In genomic region chr16:3612510-3613466, GRCh38 we compare ENCODE assay signal across 8 cellular contexts. TPM values are rescaled to one million over a fixed set of nuclear protein-coding genes. Genes with fewer than 3 reads are reported as not detected.
DNase-seq lines count a peak whose midpoint lies in the region; ATAC-seq and TF ChIP-seq lines count a peak whose summit lies in the region.

No MANE protein-coding gene starts in this region.

- 0 out of 2 replicates have a peak overlapping the region, but pooled peaks have one; percentile 85 for H3K9ac ChIP-seq in HUES64 (ENCODE audit: low read depth, low read length)
- H3K9ac ChIP-seq in mucosa of stomach (ENCODE audit: low read length): peak overlapping the region; percentile 88

- no peak for ATAC-seq in activated CD4-positive, CD25-positive, alpha-beta regulatory T cell treated with anti-CD3 and anti-CD28 coated beads, Interleukin-2, amount 50 U/mL, for 24 hours
- ATAC-seq in HG02970 (IDR thresholded peaks at IDR 0.05; ENCODE audit: low FRiP score, unreplicated experiment): no peak

- TF ChIP-seq CTCF in AG09309 (IDR thresholded peaks at IDR 0.05; ENCODE audit: control insufficient read depth, insufficient read depth, low read depth, low read length, missing control alignments) (no peak), brain microvascular endothelial cell (IDR thresholded peaks at IDR 0.05; ENCODE audit: low read depth, low read length, missing control alignments) (no peak), GM10248 (IDR thresholded peaks at IDR 0.05; ENCODE audit: control extremely low read depth, extremely low read depth, low read depth, missing control alignments) (no peak)

- DNase-seq in AG09309 (ENCODE audit: low read depth) (no peak), brain microvascular endothelial cell (no peak), hypothalamus (lab: John Stamatoyannopoulos, UW) (no peak), GM10248 (ENCODE audit: extremely low spot score) (no peak)

- WGBS in HUES64: 80% methylated on average over 34 of the region's 34 CpGs

- in situ Hi-C loops in brain microvascular endothelial cell (cut with HindIII; ENCODE audit: low pct_ligation_motif_present, low sequenced_read_pairs): no loop called here

- POLR2A ChIA-PET in GM10248 (lab: Yijun Ruan, JAX): interaction anchor here (0.6 to 0.7 kb wide), 2 partner anchors 79 to 1648 kb away, joined by 6 read pairs; partner anchors contain the start of gene RPS2

- H3K9me3 ChIP-seq in HUES64 (ENCODE audit: insufficient read depth, low read depth, low read length): no peaks in the 10 kb centered on the region
- H3K9me3 ChIP-seq in mucosa of stomach (ENCODE audit: control insufficient read depth, low read length): no peaks in the 10 kb centered on the region

- H3K4me1 ChIP-seq in HUES64 (ENCODE audit: insufficient read depth, low read length) (peaks cover 9% of the 10 kb centered on the region; the same call in 1 of the 2 replicates), mucosa of stomach (ENCODE audit: control insufficient read depth, insufficient read depth, low read length) (peaks cover 18% of the 10 kb centered on the region)

- H3K36me3 ChIP-seq in HUES64 (ENCODE audit: insufficient read depth, low read length) (peaks cover 10% of the 10 kb centered on the region), brain microvascular endothelial cell (replicated peaks) (no peaks in the 10 kb centered on the region), mucosa of stomach (ENCODE audit: control insufficient read depth, insufficient read depth, low read length) (no peaks in the 10 kb centered on the region)

- H3K4me3 ChIP-seq in AG09309 (ENCODE audit: control insufficient read depth, low read depth, low read length) (peak overlapping the region; percentile 71), HUES64 (ENCODE audit: low read length) (peak overlapping the region; percentile 100), brain microvascular endothelial cell (ENCODE audit: low read depth, low read length) (peak overlapping the region; percentile 96), mucosa of stomach (ENCODE audit: low read length) (no peak overlapping the region)

- CTCF ChIA-PET in GM10248 (lab: Yijun Ruan, JAX): no interaction called here

- H3K27ac ChIP-seq in HUES64 (ENCODE audit: low read depth, low read length): no peak overlapping the region
- H3K27ac ChIP-seq in brain microvascular endothelial cell: no peak overlapping the region

- H3K27me3 ChIP-seq in HUES64 (ENCODE audit: insufficient read depth, low read length): no peaks in the 10 kb centered on the region
- no peaks in the 10 kb centered on the region for H3K27me3 ChIP-seq in brain microvascular endothelial cell (replicated peaks)
- no peaks in the 10 kb centered on the region for H3K27me3 ChIP-seq in mucosa of stomach (ENCODE audit: control insufficient read depth, insufficient read depth, low read length)

RNA-seq across cellular contexts. Expression of gene SLX4, which starts 1.4 kb away (rescaled TPM):
- polyA plus RNA-seq in HUES64 (2013, experiment 1 of 2): 6.0 TPM
- polyA plus RNA-seq in HUES64 (2013, experiment 2 of 2): 7.0 TPM

RNA-seq across cellular contexts. Expression of gene NLRC3, which starts 35.6 kb away (rescaled TPM):
- 0.30 TPM for polyA plus RNA-seq in HUES64 (2013, experiment 1 of 2)
- polyA plus RNA-seq in HUES64 (2013, experiment 2 of 2): 0.32 TPM

RNA-seq across cellular contexts. Expression of gene DNASE1, which starts 41.7 kb away (rescaled TPM):
- 6.6 TPM for polyA plus RNA-seq in HUES64 (2013, experiment 1 of 2)
- polyA plus RNA-seq in HUES64 (2013, experiment 2 of 2): 6.9 TPM
